In the genomic region with DNA sequence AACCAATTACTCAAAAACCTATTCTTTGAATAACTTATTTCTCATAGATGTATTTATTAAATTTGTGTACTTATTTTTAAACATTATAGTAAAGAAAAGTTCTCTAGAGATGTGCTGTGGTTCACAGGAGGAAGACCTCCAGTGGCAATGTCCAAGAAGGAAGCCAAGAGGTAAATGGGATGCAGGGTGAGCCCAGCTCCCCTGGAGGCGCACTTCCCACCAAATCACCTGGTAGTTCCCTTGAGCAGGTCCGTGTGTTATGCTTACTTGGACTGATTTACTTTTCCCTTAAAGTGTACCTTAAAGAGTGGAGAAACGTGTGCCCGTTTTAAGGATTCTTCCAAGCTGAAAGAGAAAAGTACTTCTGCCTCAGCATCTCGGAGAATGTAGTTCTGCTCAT, we compare ENCODE assay signal across 1 cellular context.
TF ChIP-seq lines count a peak whose summit lies in the region.

No MANE protein-coding gene starts in this region.

TF ChIP-seq in HCT116, 20 proteins besides CTCF, POLR2A, EP300 and RAD21 (continued from another document):
- TF ChIP-seq CBX3 (IDR thresholded peaks at IDR 0.05; ENCODE audit: low read depth) = no peak
